ENCODE assay signal across 1 cellular context in genomic region chr19:56107626-56108351, GRCh38.
TF ChIP-seq lines count a peak whose summit lies in the region.

No MANE protein-coding gene starts in this region.

TF ChIP-seq in HepG2, 621 proteins besides CTCF, POLR2A, EP300 and RAD21:
- TF ChIP-seq NR2C2 (CRISPR knock-in tag; IDR thresholded peaks at IDR 0.05; ENCODE audit: borderline replicate concordance) (peak; percentile 9; the same call in 1 of the 2 replicates), ZSCAN25 (CRISPR knock-in tag; IDR thresholded peaks at IDR 0.05) (peak; percentile 88), AGO2 (optimal IDR thresholded peaks at IDR 0.05; ENCODE audit: low read depth, low read length) (peak; percentile 11), CREBL2 (CRISPR knock-in tag; IDR thresholded peaks at IDR 0.05; ENCODE audit: borderline replicate concordance) (no peak)
